In genomic region chr19:50233308-50233910, GRCh38 we compare ENCODE assay signal across 17 cellular contexts. TPM values are rescaled to one million over a fixed set of nuclear protein-coding genes. Genes with fewer than 3 reads are reported as not detected.
"Had no signal": no experiment of that assay in that cellular context is flagged by ENCODE, and none has a peak within 500 bp of the region (broad histone marks: within the 10 kb centered on the region; RNA-seq: fewer than 3 reads in every experiment).

No MANE protein-coding gene starts in this region.

- H3K9me3 Mint-ChIP-seq: activated CD4-positive, alpha-beta memory T cell treated with anti-CD3 and anti-CD28 coated beads, Interleukin-2, amount 10 ng/mL, durations not matched to agents 7 days and 5 days; mesothelial cell of epicardium; stimulated activated naive CD8-positive, alpha-beta T cell treated with anti-CD3 and anti-CD28 coated beads, Interleukin-15, Interleukin-2, amounts not matched to agents 100 ng/mL and 50 ng/mL, for 24 hours had no signal

- H3K9me3 ChIP-seq: left lung, vagina had no signal

- ATAC-seq: activated CD4-positive, alpha-beta T cell treated with anti-CD3 and anti-CD28 coated beads for 36 hours; naive thymus-derived CD4-positive, alpha-beta T cell had no signal

- H3K36me3 Mint-ChIP-seq: activated naive CD8-positive, alpha-beta T cell; naive thymus-derived CD4-positive, alpha-beta T cell had no signal

- H3K4me1 ChIP-seq: breast epithelium, vagina had no signal

- H3K27me3 ChIP-seq: breast epithelium, dorsolateral prefrontal cortex, vagina had no signal

- DNase-seq: activated CD4-positive, alpha-beta memory T cell treated with anti-CD3 and anti-CD28 coated beads, Interleukin-2, amount 10 ng/mL, durations not matched to agents 7 days and 5 days; activated CD4-positive, alpha-beta T cell treated with anti-CD3 and anti-CD28 coated beads for 36 hours; activated gamma-delta T cell; activated T-cell treated with anti-CD3 and anti-CD28 coated beads, Interleukin-2, amount 50 U/mL, for 48 hours; naive thymus-derived CD4-positive, alpha-beta T cell; stimulated activated CD4-positive, alpha-beta T cell treated with anti-CD3 and anti-CD28 coated beads, Interleukin-15, amount 100 ng/mL, for 24 hours; stimulated activated CD4-positive, alpha-beta T cell treated with anti-CD3 and anti-CD28 coated beads, Interleukin-4, amount 100 ng/mL, for 24 hours; T-helper 1 cell; WERI-Rb-1 had no signal

- H3K4me3 ChIP-seq: breast epithelium, dorsolateral prefrontal cortex, left lung, vagina had no signal

- H3K4me1 Mint-ChIP-seq: activated CD4-positive, alpha-beta memory T cell treated with anti-CD3 and anti-CD28 coated beads, Interleukin-2, amount 10 ng/mL, durations not matched to agents 7 days and 5 days; activated CD4-positive, alpha-beta T cell treated with anti-CD3 and anti-CD28 coated beads for 36 hours; mesothelial cell of epicardium; naive thymus-derived CD4-positive, alpha-beta T cell had no signal

- H3K4me3 Mint-ChIP-seq: activated CD4-positive, alpha-beta memory T cell treated with anti-CD3 and anti-CD28 coated beads, Interleukin-2, amount 10 ng/mL, durations not matched to agents 7 days and 5 days; activated CD4-positive, alpha-beta T cell treated with anti-CD3 and anti-CD28 coated beads for 36 hours; activated naive CD8-positive, alpha-beta T cell; mesothelial cell of epicardium; naive thymus-derived CD4-positive, alpha-beta T cell; stimulated activated naive CD8-positive, alpha-beta T cell treated with anti-CD3 and anti-CD28 coated beads, Interleukin-15, Interleukin-2, amounts not matched to agents 100 ng/mL and 50 ng/mL, for 24 hours had no signal

- H3K27me3 Mint-ChIP-seq: activated CD4-positive, alpha-beta memory T cell treated with anti-CD3 and anti-CD28 coated beads, Interleukin-2, amount 10 ng/mL, durations not matched to agents 7 days and 5 days; activated naive CD8-positive, alpha-beta T cell had no signal

- H3K27ac Mint-ChIP-seq: activated CD4-positive, alpha-beta memory T cell treated with anti-CD3 and anti-CD28 coated beads, Interleukin-2, amount 10 ng/mL, durations not matched to agents 7 days and 5 days; activated CD4-positive, alpha-beta T cell treated with anti-CD3 and anti-CD28 coated beads for 36 hours; activated naive CD8-positive, alpha-beta T cell; mesothelial cell of epicardium; naive thymus-derived CD4-positive, alpha-beta T cell; stimulated activated naive CD8-positive, alpha-beta T cell treated with anti-CD3 and anti-CD28 coated beads, Interleukin-15, Interleukin-2, amounts not matched to agents 100 ng/mL and 50 ng/mL, for 24 hours had no signal

- H3K36me3 ChIP-seq: breast epithelium, vagina, WERI-Rb-1 had no signal

- H3K27ac ChIP-seq: vagina, WERI-Rb-1 had no signal

RNA-seq across cellular contexts. Expression of gene MYH14, which starts 30.0 kb away (rescaled TPM):
- total RNA-seq: activated CD4-positive, alpha-beta memory T cell treated with anti-CD3 and anti-CD28 coated beads, Interleukin-2, amount 10 ng/mL, durations not matched to agents 7 days and 5 days; activated CD4-positive, alpha-beta T cell treated with anti-CD3 and anti-CD28 coated beads for 36 hours; fibroblast of villous mesenchyme; naive thymus-derived CD4-positive, alpha-beta T cell had no signal
- polyA plus RNA-seq: naive thymus-derived CD4-positive, alpha-beta T cell had no signal
